ENCODE assay signal across 21 cellular contexts in genomic region chr7:18364403-18364795, GRCh38.
"Had no signal": no experiment of that assay in that cellular context is flagged by ENCODE, and none has a peak within 500 bp of the region (broad histone marks: within the 10 kb centered on the region; RNA-seq: fewer than 3 reads in every experiment).

No MANE protein-coding gene starts in this region.

- DNase-seq: dorsolateral prefrontal cortex; effector CD4-positive, alpha-beta T cell; head of caudate nucleus; left cardiac atrium; left lung; naive thymus-derived CD8-positive, alpha-beta T cell; nephron progenitor cell; occipital lobe; ovary; posterior cingulate gyrus; psoas muscle; right cardiac atrium; sigmoid colon; spleen; stimulated activated naive B cell treated with anti-CD40 and anti-IgM and Interleukin-4, amounts not matched to agents 10 μg/mL and 1 μg/mL and 100 μg/mL, for 72 hours; upper lobe of left lung had no signal

- H3K27me3 ChIP-seq: dorsolateral prefrontal cortex, left lung, ovary, sigmoid colon, spleen, tibial nerve, upper lobe of left lung had no signal

- H3K4me3 ChIP-seq: dorsolateral prefrontal cortex, left lung, ovary, psoas muscle, sigmoid colon, spleen, thoracic aorta, tibial nerve, upper lobe of left lung had no signal

- H3K9me3 ChIP-seq: left lung, ovary, psoas muscle, sigmoid colon, spleen, thoracic aorta, tibial nerve, upper lobe of left lung had no signal

- H3K4me1 ChIP-seq: left lung, psoas muscle, sigmoid colon, spleen, upper lobe of left lung had no signal

- FAIRE-seq: colon, frontal cortex, urothelium cell line had no signal

- H3K27ac ChIP-seq: dorsolateral prefrontal cortex, left lung, ovary, psoas muscle, sigmoid colon, spleen, thoracic aorta, tibial nerve, upper lobe of left lung had no signal

- H3K36me3 ChIP-seq: left lung, ovary, sigmoid colon, spleen, thoracic aorta, tibial nerve, upper lobe of left lung had no signal

- ATAC-seq: left cardiac atrium; left lung; naive thymus-derived CD8-positive, alpha-beta T cell; psoas muscle; right cardiac atrium; stimulated activated naive B cell treated with anti-CD40 and anti-IgM and Interleukin-4, amounts not matched to agents 10 μg/mL and 1 μg/mL and 100 μg/mL, for 72 hours had no signal
